8 cellular contexts compared by ENCODE assay signal in genomic region chr20:3890410-3890751, GRCh38. TPM values are rescaled to one million over a fixed set of nuclear protein-coding genes. Genes with fewer than 3 reads are reported as not detected.
DNase-seq lines count a peak whose midpoint lies in the region; ATAC-seq and TF ChIP-seq lines count a peak whose summit lies in the region.

No MANE protein-coding gene starts in this region.

- no peak overlapping the region for H3K9ac ChIP-seq in parathyroid adenoma

- no peak overlapping the region for H2AFZ ChIP-seq in parathyroid adenoma

- H3K4me3 ChIP-seq in heart right ventricle, result peak overlapping the region; percentile 65 to 100 (median 94)
- H3K4me3 ChIP-seq in SJCRH30, result peak overlapping the region; percentile 90
- H3K4me3 ChIP-seq in esophagus (ENCODE audit: low read depth in 1 of 2, low read length in 2 of 2), result peak overlapping the region; percentile 82 to 95
- peak overlapping the region; percentile 97 for H3K4me3 ChIP-seq in parathyroid adenoma (ENCODE audit: low read depth, low read length)

- TF ChIP-seq CTCF in heart right ventricle (IDR thresholded peaks at IDR 0.05) (no peak), parathyroid adenoma (IDR thresholded peaks at IDR 0.05) (no peak), GM13976 (IDR thresholded peaks at IDR 0.05; ENCODE audit: borderline replicate concordance, control extremely low read depth, extremely low read depth, insufficient read depth, missing control alignments) (no peak)

- in situ Hi-C loops in GM13976 (cut with MboI; ENCODE audit: low sequenced_read_pairs, unreplicated experiment), result no loop called here

- H3K36me3 ChIP-seq in heart right ventricle (peaks cover 0 to 21% (median 0%) of the 10 kb centered on the region in 9 donors), SJCRH30 (peaks cover 28% of the 10 kb centered on the region), esophagus (ENCODE audit: control insufficient read depth in 2 of 2, insufficient read depth in 2 of 2, low read length in 1 of 2) (peaks cover 0 to 3% of the 10 kb centered on the region in 2 donors), parathyroid adenoma (ENCODE audit: control insufficient read depth, insufficient read depth, low read length) (no peaks in the 10 kb centered on the region)

- intact Hi-C loops in heart right ventricle (cut with DNase I) (loop anchor here in 6 of 10 donors (5.0 to 10.0 kb wide), 7 partner anchors 42 to 194 kb away; partner anchors contain the start of gene RNF24 (in 1 of the 6)), cardiac septum (cut with DNase I) (loop anchor here (2.0 kb wide), 1 partner anchor 124 kb away; the partner anchor contains the start of gene RNF24)

- no peak for ATAC-seq in heart right ventricle
- ATAC-seq in HG03565 (IDR thresholded peaks at IDR 0.05; ENCODE audit: unreplicated experiment), result no peak

- 2 to 4% methylated on average over 3 of the region's 3 CpGs for WGBS in heart right ventricle, 2 donors
- 1 to 3% methylated on average over 3 of the region's 3 CpGs for WGBS in esophagus, 2 donors

- H3K27ac ChIP-seq in heart right ventricle (peak overlapping the region in 9 of 10 donors; percentile 91 to 99 (median 96)), SJCRH30 (peak overlapping the region; percentile 94), esophagus (ENCODE audit: low read depth in 2 of 2, low read length in 1 of 2) (peak overlapping the region; percentile 90 to 94), parathyroid adenoma (peak overlapping the region; percentile 91)

- H3K79me2 ChIP-seq in parathyroid adenoma, result peaks cover 52% of the 10 kb centered on the region

- H3K27me3 ChIP-seq in heart right ventricle (no peaks in the 10 kb centered on the region), SJCRH30 (no peaks in the 10 kb centered on the region), esophagus (ENCODE audit: control insufficient read depth in 1 of 2, insufficient read depth in 2 of 2, low read length in 2 of 2) (no peaks in the 10 kb centered on the region), parathyroid adenoma (ENCODE audit: control insufficient read depth, insufficient read depth, low read length) (no peaks in the 10 kb centered on the region)

- H3K9me3 ChIP-seq in heart right ventricle, result no peaks in the 10 kb centered on the region
- H3K9me3 ChIP-seq in SJCRH30 (replicated peaks), result no peaks in the 10 kb centered on the region
- no peaks in the 10 kb centered on the region for H3K9me3 ChIP-seq in esophagus (ENCODE audit: control insufficient read depth in 2 of 2, insufficient read depth in 1 of 2, low read depth in 1 of 2, low read length in 1 of 2)
- no peaks in the 10 kb centered on the region for H3K9me3 ChIP-seq in parathyroid adenoma (ENCODE audit: control insufficient read depth, low read length)

- no peak for DNase-seq in heart right ventricle
- DNase-seq in cardiac septum (ENCODE audit: low spot score), result no peak
- DNase-seq in SJCRH30, result peak; percentile 22 to 46
- no peak for DNase-seq in Ammon's horn (ENCODE audit: low spot score)
- no peak for DNase-seq in GM13976 (ENCODE audit: low spot score)

- peak overlapping the region; percentile 98 for H3K4me2 ChIP-seq in parathyroid adenoma (ENCODE audit: low read length)

- H3K4me1 ChIP-seq in heart right ventricle (peaks cover 6 to 65% (median 61%) of the 10 kb centered on the region in 9 donors), SJCRH30 (peaks cover 14% of the 10 kb centered on the region), esophagus (ENCODE audit: control insufficient read depth in 2 of 2, insufficient read depth in 2 of 2, low read length in 1 of 2) (peaks cover 2 to 3% of the 10 kb centered on the region in 2 donors), parathyroid adenoma (peaks cover 7% of the 10 kb centered on the region)

RNA-seq across cellular contexts. Expression of gene PANK2, which starts 1.2 kb away (rescaled TPM):
- total RNA-seq in heart right ventricle (10 to 100 TPM; 12.2 to 25.1 (median 17.2) TPM), cardiac septum (21.5 TPM)
- polyA plus RNA-seq in heart right ventricle (10 to 100 TPM; 18.8 to 20.1 TPM), esophagus (10 to 100 TPM; 31.0 to 31.9 TPM)
- total RNA-seq in SJCRH30 (2014; rRNA removed; shearing (Covaris generic)), result 48.0 and 57.9 TPM in 2 replicates

RNA-seq across cellular contexts. Expression of gene MAVS, which starts 43.7 kb away (rescaled TPM):
- total RNA-seq in heart right ventricle (10 to 100 TPM; 36.3 to 48.7 (median 46.1) TPM), cardiac septum (39.5 TPM)
- polyA plus RNA-seq in heart right ventricle (10 to 100 TPM; 17.5 to 38.6 TPM), esophagus (10 to 100 TPM in 1 of 2 donors, 1 to 10 TPM in 1; 9.2 to 20.5 TPM)
- total RNA-seq in SJCRH30 (2014; rRNA removed; shearing (Covaris generic)), result 26.4 and 28.9 TPM in 2 replicates

Comparison
In these comparisons a context has a peak if more than half of its experiments do, and no peak if none do; other contexts are left out.
1. DNase-seq: peak in SJCRH30 (2 of 2); none in heart right ventricle (0 of 2), cardiac septum (single experiment), Ammon's horn (single experiment) and GM13976 (single experiment).
2. Peak in every context shown above with its lines, with median percentiles within 50 percentile points of each other: H3K27ac ChIP-seq and H3K4me3 ChIP-seq.